ENCODE assay signal across 1 cellular context in genomic region chr5:122078116-122078865, GRCh38.
TF ChIP-seq lines count a peak whose summit lies in the region.

Gene LOX (minus strand): TSS chr5:122078259. CDS start chr5:122077985, 274 bp downstream.

TF ChIP-seq in HEK293, 187 proteins besides CTCF, POLR2A, EP300 and RAD21 (continued from another document and continues in another):
- TF ChIP-seq ZNF214 (tag by site-specific recombination; IDR thresholded peaks at IDR 0.05; ENCODE audit: borderline replicate concordance) (no peak), PRDM1 (tag by site-specific recombination; IDR thresholded peaks at IDR 0.05) (peak; percentile 47), ATF2 (tag by site-specific recombination; IDR thresholded peaks at IDR 0.05; ENCODE audit: low read depth) (peak; percentile 50; the same call in 1 of the 2 replicates), KLF1 (tag by site-specific recombination; IDR thresholded peaks at IDR 0.05) (peak; percentile 25; the same call in 1 of the 2 replicates), ZBTB8A (tag by site-specific recombination; IDR thresholded peaks at IDR 0.05) (no peak), ZNF274 (IDR thresholded peaks at IDR 0.05; ENCODE audit: low read length) (no peak), ZNF274 (tag by site-specific recombination; IDR thresholded peaks at IDR 0.05; ENCODE audit: borderline replicate concordance) (no peak), ZXDB (tag by site-specific recombination; IDR thresholded peaks at IDR 0.05) (peak; percentile 69), ZBTB26 (tag by site-specific recombination; optimal IDR thresholded peaks at IDR 0.05) (no peak), INSM2 (tag by site-specific recombination; IDR thresholded peaks at IDR 0.05) (peak; percentile 23; the same call in 1 of the 2 replicates), OVOL3 (tag by site-specific recombination; IDR thresholded peaks at IDR 0.05) (no peak), ZNF501 (tag by site-specific recombination; IDR thresholded peaks at IDR 0.05) (peak; percentile 40; the same call in 1 of the 2 replicates), TRIM28 (IDR thresholded peaks at IDR 0.05; ENCODE audit: borderline replicate concordance, low read length) (no peak), ZNF132 (tag by site-specific recombination; IDR thresholded peaks at IDR 0.05; ENCODE audit: borderline replicate concordance) (no peak), ZNF560 (tag by site-specific recombination; IDR thresholded peaks at IDR 0.05; ENCODE audit: borderline replicate concordance) (no peak), RBAK (tag by site-specific recombination; IDR thresholded peaks at IDR 0.05) (no peak), KLF8 (tag by site-specific recombination; IDR thresholded peaks at IDR 0.05) (peak; percentile 65; the same call in 1 of the 2 replicates), ZNF670 (tag by site-specific recombination; IDR thresholded peaks at IDR 0.05; ENCODE audit: low read depth) (no peak), ZNF777 (tag by site-specific recombination; IDR thresholded peaks at IDR 0.05; ENCODE audit: borderline replicate concordance) (peak; percentile 31; the same call in 1 of the 2 replicates), ZNF707 (tag by site-specific recombination; IDR thresholded peaks at IDR 0.05) (no peak), ZNF704 (tag by site-specific recombination; IDR thresholded peaks at IDR 0.05) (no peak), ZNF362 (tag by site-specific recombination; IDR thresholded peaks at IDR 0.05) (0 out of 2 replicates have a peak, but pooled peaks have one; percentile 41), ZNF621 (tag by site-specific recombination; IDR thresholded peaks at IDR 0.05) (no peak), HOXD13 (CRISPR knock-in tag; IDR thresholded peaks at IDR 0.05; ENCODE audit: borderline replicate concordance) (no peak), OSR2 (tag by site-specific recombination; IDR thresholded peaks at IDR 0.05) (no peak), SCRT1 (tag by site-specific recombination; IDR thresholded peaks at IDR 0.05; ENCODE audit: borderline replicate concordance) (no peak), ZNF211 (tag by site-specific recombination; IDR thresholded peaks at IDR 0.05; ENCODE audit: low read depth) (no peak), ZBTB20 (tag by site-specific recombination; IDR thresholded peaks at IDR 0.05) (peak; percentile 70), WT1 (tag by site-specific recombination; IDR thresholded peaks at IDR 0.05) (peak; percentile 57), ZNF658 (tag by site-specific recombination; IDR thresholded peaks at IDR 0.05) (no peak), REST (tag by site-specific recombination; IDR thresholded peaks at IDR 0.05) (peak; percentile 91), ZNF2 (tag by site-specific recombination; IDR thresholded peaks at IDR 0.05) (peak; percentile 50; the same call in 1 of the 2 replicates), ZNF639 (tag by site-specific recombination; IDR thresholded peaks at IDR 0.05) (no peak), ZNF629 (tag by site-specific recombination; IDR thresholded peaks at IDR 0.05) (peak; percentile 65), ZBTB48 (tag by site-specific recombination; IDR thresholded peaks at IDR 0.05) (peak; percentile 72), ZNF302 (tag by site-specific recombination; IDR thresholded peaks at IDR 0.05; ENCODE audit: low read depth) (no peak), ZNF341 (tag by site-specific recombination; IDR thresholded peaks at IDR 0.05; ENCODE audit: low read depth) (peak; percentile 57)
- TF ChIP-seq, protein P1, sequence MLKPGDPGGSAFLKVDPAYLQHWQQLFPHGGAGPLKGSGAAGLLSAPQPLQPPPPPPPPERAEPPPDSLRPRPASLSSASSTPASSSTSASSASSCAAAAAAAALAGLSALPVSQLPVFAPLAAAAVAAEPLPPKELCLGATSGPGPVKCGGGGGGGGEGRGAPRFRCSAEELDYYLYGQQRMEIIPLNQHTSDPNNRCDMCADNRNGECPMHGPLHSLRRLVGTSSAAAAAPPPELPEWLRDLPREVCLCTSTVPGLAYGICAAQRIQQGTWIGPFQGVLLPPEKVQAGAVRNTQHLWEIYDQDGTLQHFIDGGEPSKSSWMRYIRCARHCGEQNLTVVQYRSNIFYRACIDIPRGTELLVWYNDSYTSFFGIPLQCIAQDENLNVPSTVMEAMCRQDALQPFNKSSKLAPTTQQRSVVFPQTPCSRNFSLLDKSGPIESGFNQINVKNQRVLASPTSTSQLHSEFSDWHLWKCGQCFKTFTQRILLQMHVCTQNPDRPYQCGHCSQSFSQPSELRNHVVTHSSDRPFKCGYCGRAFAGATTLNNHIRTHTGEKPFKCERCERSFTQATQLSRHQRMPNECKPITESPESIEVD (tag by site-specific recombination; IDR thresholded peaks at IDR 0.05): peak; percentile 64
- TF ChIP-seq, protein P2, sequence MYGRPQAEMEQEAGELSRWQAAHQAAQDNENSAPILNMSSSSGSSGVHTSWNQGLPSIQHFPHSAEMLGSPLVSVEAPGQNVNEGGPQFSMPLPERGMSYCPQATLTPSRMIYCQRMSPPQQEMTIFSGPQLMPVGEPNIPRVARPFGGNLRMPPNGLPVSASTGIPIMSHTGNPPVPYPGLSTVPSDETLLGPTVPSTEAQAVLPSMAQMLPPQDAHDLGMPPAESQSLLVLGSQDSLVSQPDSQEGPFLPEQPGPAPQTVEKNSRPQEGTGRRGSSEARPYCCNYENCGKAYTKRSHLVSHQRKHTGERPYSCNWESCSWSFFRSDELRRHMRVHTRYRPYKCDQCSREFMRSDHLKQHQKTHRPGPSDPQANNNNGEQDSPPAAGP (tag by site-specific recombination; IDR thresholded peaks at IDR 0.05): peak; percentile 66; the same call in 1 of the 2 replicates
- TF ChIP-seq, protein P3, sequence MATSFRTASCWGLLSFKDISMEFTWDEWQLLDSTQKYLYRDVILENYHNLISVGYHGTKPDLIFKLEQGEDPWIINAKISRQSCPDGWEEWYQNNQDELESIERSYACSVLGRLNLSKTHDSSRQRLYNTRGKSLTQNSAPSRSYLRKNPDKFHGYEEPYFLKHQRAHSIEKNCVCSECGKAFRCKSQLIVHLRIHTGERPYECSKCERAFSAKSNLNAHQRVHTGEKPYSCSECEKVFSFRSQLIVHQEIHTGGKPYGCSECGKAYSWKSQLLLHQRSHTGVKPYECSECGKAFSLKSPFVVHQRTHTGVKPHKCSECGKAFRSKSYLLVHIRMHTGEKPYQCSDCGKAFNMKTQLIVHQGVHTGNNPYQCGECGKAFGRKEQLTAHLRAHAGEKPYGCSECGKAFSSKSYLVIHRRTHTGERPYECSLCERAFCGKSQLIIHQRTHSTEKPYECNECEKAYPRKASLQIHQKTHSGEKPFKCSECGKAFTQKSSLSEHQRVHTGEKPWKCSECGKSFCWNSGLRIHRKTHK (tag by site-specific recombination; IDR thresholded peaks at IDR 0.05): no peak
- TF ChIP-seq, protein P4, sequence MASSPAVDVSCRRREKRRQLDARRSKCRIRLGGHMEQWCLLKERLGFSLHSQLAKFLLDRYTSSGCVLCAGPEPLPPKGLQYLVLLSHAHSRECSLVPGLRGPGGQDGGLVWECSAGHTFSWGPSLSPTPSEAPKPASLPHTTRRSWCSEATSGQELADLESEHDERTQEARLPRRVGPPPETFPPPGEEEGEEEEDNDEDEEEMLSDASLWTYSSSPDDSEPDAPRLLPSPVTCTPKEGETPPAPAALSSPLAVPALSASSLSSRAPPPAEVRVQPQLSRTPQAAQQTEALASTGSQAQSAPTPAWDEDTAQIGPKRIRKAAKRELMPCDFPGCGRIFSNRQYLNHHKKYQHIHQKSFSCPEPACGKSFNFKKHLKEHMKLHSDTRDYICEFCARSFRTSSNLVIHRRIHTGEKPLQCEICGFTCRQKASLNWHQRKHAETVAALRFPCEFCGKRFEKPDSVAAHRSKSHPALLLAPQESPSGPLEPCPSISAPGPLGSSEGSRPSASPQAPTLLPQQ (tag by site-specific recombination; IDR thresholded peaks at IDR 0.05): peak; percentile 51; the same call in 1 of the 2 replicates
- TF ChIP-seq, protein P5, sequence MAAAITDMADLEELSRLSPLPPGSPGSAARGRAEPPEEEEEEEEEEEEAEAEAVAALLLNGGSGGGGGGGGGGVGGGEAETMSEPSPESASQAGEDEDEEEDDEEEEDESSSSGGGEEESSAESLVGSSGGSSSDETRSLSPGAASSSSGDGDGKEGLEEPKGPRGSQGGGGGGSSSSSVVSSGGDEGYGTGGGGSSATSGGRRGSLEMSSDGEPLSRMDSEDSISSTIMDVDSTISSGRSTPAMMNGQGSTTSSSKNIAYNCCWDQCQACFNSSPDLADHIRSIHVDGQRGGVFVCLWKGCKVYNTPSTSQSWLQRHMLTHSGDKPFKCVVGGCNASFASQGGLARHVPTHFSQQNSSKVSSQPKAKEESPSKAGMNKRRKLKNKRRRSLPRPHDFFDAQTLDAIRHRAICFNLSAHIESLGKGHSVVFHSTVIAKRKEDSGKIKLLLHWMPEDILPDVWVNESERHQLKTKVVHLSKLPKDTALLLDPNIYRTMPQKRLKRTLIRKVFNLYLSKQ (tag by site-specific recombination; IDR thresholded peaks at IDR 0.05; ENCODE audit: borderline replicate concordance): no peak
